In genomic region chr19:28878862-28879566, GRCh38 we compare ENCODE assay signal across 8 cellular contexts.
DNase-seq lines count a peak whose midpoint lies in the region; ATAC-seq and TF ChIP-seq lines count a peak whose summit lies in the region.

No MANE protein-coding gene starts in this region.

- no peaks in the 10 kb centered on the region for H3K36me3 Mint-ChIP-seq in H9 (ENCODE audit: insufficient read depth in 1 of 3, low read depth in 3 of 3)

- H4K91ac ChIP-seq in H9 (ENCODE audit: insufficient read length, low read depth, low read length), result no peak overlapping the region

- H3K27ac ChIP-seq in H9 (ENCODE audit: insufficient read length, low read depth, low read length), result no peak overlapping the region
- no peak overlapping the region for H3K27ac ChIP-seq in mesendoderm (ENCODE audit: low read depth, low read length)

- no peak overlapping the region for H4K8ac ChIP-seq in H9 (replicated peaks; ENCODE audit: insufficient read length, low read depth, low read length)
- no peak overlapping the region for H4K8ac ChIP-seq in mesendoderm (ENCODE audit: low read depth, low read length)

- no peak overlapping the region for H3K23ac ChIP-seq in H9 (ENCODE audit: insufficient read length, low read depth, low read length)
- H3K23ac ChIP-seq in mesendoderm (ENCODE audit: low read length), result no peak overlapping the region

- H2BK120ac ChIP-seq in H9 (ENCODE audit: low read depth, low read length, poor library complexity, severe bottlenecking) (no peak overlapping the region), mesendoderm (ENCODE audit: low read depth, low read length) (no peak overlapping the region)

- DNase-seq in C1 segment of cervical spinal cord (lab: John Stamatoyannopoulos, UW) (peak in 10 of 14 donors; percentile 5 to 57 (median 22)), H9 (peak; percentile 70), NCI-H526 treated with DMSO at 0.1 percent for 48 hours (lab: John Stamatoyannopoulos, UW) (peak; percentile 62), mesendoderm (peak; percentile 76)
- DNase-seq in activated CD4-positive, alpha-beta T cell treated with anti-CD3 and anti-CD28 coated beads, Interleukin-2, amount 50 U/mL, for 48 hours, result peak; percentile 64 to 70
- peak; percentile 35 for DNase-seq in effector CD8-positive, alpha-beta T cell (lab: John Stamatoyannopoulos, UW)
- DNase-seq in stimulated activated CD8-positive, alpha-beta memory T cell treated with anti-CD3 and anti-CD28 coated beads, Interleukin-4, amount 100 ng/mL, for 48 hours, result peak; percentile 80

- peak; percentile 85 for TF ChIP-seq CTCF in H9 (conservative IDR thresholded peaks at IDR 0.05)

- H3K4me3 Mint-ChIP-seq in H9, result no peak overlapping the region

- no CpG with 5 or more reads among the region's 11 CpGs for WGBS in H9 (ENCODE audit: extremely low coverage, insufficient read length, low lambda C conversion rate)
- WGBS in mesendoderm (ENCODE audit: extremely low coverage, insufficient coverage, low lambda C conversion rate), result no CpG with 5 or more reads among the region's 11 CpGs

- H2BK5ac ChIP-seq in H9 (ENCODE audit: insufficient read length, low read length), result no peak overlapping the region
- no peak overlapping the region for H2BK5ac ChIP-seq in mesendoderm (ENCODE audit: low read length)

- H3K36me3 ChIP-seq in mesendoderm (ENCODE audit: control insufficient read depth, insufficient read depth, low read length), result no peaks in the 10 kb centered on the region

- H3K56ac ChIP-seq in H9 (ENCODE audit: insufficient read length, low read depth, low read length), result no peak overlapping the region
- H3K56ac ChIP-seq in mesendoderm (ENCODE audit: low read length), result no peak overlapping the region

- peaks cover 45 to 46% of the 10 kb centered on the region in 2 experiments for H3K4me1 Mint-ChIP-seq in H9

- H3K14ac ChIP-seq in H9 (ENCODE audit: insufficient read depth, low read length), result no peak overlapping the region

- no peaks in the 10 kb centered on the region for H3K79me1 ChIP-seq in H9 (ENCODE audit: insufficient read depth, low read depth, low read length, poor library complexity, severe bottlenecking)
- no peaks in the 10 kb centered on the region for H3K79me1 ChIP-seq in mesendoderm (ENCODE audit: low read length)

- H3K9ac ChIP-seq in H9 (ENCODE audit: extremely low read depth, insufficient read length, low read length) (no peak overlapping the region), mesendoderm (ENCODE audit: low read length) (no peak overlapping the region)

- no peak overlapping the region for H3K4me3 ChIP-seq in mesendoderm (ENCODE audit: low read length)

- H3T11ph ChIP-seq in H9 (ENCODE audit: low read length), result no peak overlapping the region

- H3K18ac ChIP-seq in H9 (ENCODE audit: insufficient read length, low read depth, low read length), result no peak overlapping the region
- no peak overlapping the region for H3K18ac ChIP-seq in mesendoderm (ENCODE audit: low read length)

- H3K9me3 ChIP-seq in H9 (ENCODE audit: control insufficient read depth, low read depth, low read length), result no peaks in the 10 kb centered on the region

- no peak overlapping the region for H2AFZ ChIP-seq in H9 (ENCODE audit: low read length)

- H4K5ac ChIP-seq in H9 (ENCODE audit: insufficient read length, low read depth, low read length) (no peak overlapping the region), mesendoderm (ENCODE audit: low read length) (no peak overlapping the region)

- H2BK20ac ChIP-seq in H9 (ENCODE audit: low read depth, low read length, poor library complexity, severe bottlenecking), result no peak overlapping the region

- H4K20me1 ChIP-seq in H9 (ENCODE audit: control insufficient read depth, insufficient read depth, insufficient read length), result no peaks in the 10 kb centered on the region

- H3K23me2 ChIP-seq in H9 (ENCODE audit: insufficient read length, low read depth, low read length, poor library complexity, severe bottlenecking), result no peaks in the 10 kb centered on the region

- H2BK15ac ChIP-seq in H9 (ENCODE audit: low read depth, low read length), result no peak overlapping the region
- H2BK15ac ChIP-seq in mesendoderm (replicated peaks; ENCODE audit: low read depth), result no peak overlapping the region

- H3K4me1 ChIP-seq in H9 (ENCODE audit: insufficient read depth, low read length) (peaks cover 22% of the 10 kb centered on the region; the same call in 1 of the 2 replicates), mesendoderm (ENCODE audit: control insufficient read depth, low read depth, low read length) (no peaks in the 10 kb centered on the region)

- H3K4me2 ChIP-seq in H9 (ENCODE audit: insufficient read depth, insufficient read length, low read length) (no peak overlapping the region), mesendoderm (ENCODE audit: low read length) (no peak overlapping the region)

- H3K27me3 Mint-ChIP-seq in H9 (ENCODE audit: low read depth), result no peaks in the 10 kb centered on the region

- ATAC-seq in GM18868 (IDR thresholded peaks at IDR 0.05; ENCODE audit: unreplicated experiment), result no peak

- no peaks in the 10 kb centered on the region; a peak in 2 of 5 replicates for H3K9me3 Mint-ChIP-seq in H9

- H3K4ac ChIP-seq in H9 (ENCODE audit: low read depth, low read length) (no peak overlapping the region), mesendoderm (ENCODE audit: low read depth, low read length) (no peak overlapping the region)

- no peak overlapping the region for H2BK12ac ChIP-seq in H9 (ENCODE audit: insufficient read length, low read depth, low read length)

- H2AK5ac ChIP-seq in H9 (ENCODE audit: insufficient read length, low read length) (no peak overlapping the region), mesendoderm (ENCODE audit: low read length) (no peak overlapping the region)

- H3K79me2 ChIP-seq in H9 (ENCODE audit: insufficient read depth, low read length), result no peaks in the 10 kb centered on the region
- no peaks in the 10 kb centered on the region for H3K79me2 ChIP-seq in mesendoderm (ENCODE audit: control insufficient read depth, insufficient read depth, low read length)

- H3K27ac Mint-ChIP-seq in H9, result 0 out of 7 replicates have a peak overlapping the region, but pooled peaks of 1 of the 3 experiments have one; percentile 72

- no peaks in the 10 kb centered on the region for H3K27me3 ChIP-seq in H9 (ENCODE audit: insufficient read depth, low read length)
- no peaks in the 10 kb centered on the region for H3K27me3 ChIP-seq in mesendoderm (ENCODE audit: insufficient read depth, low read length, poor library complexity)

Comparison
In these comparisons a context has a peak if more than half of its experiments do, and no peak if none do; other contexts are left out.
1. DNase-seq: peak in every context shown above with its lines; median percentile 80 in stimulated activated CD8-positive, alpha-beta memory T cell treated with anti-CD3 and anti-CD28 coated beads, Interleukin-4, amount 100 ng/mL, for 48 hours; 76 in mesendoderm; 70 in H9; 67 in activated CD4-positive, alpha-beta T cell treated with anti-CD3 and anti-CD28 coated beads, Interleukin-2, amount 50 U/mL, for 48 hours; 62 in NCI-H526 treated with DMSO at 0.1 percent for 48 hours; 35 in effector CD8-positive, alpha-beta T cell; 22 in C1 segment of cervical spinal cord.